Comparison of ENCODE assay signal across 30 cellular contexts in the genomic region with DNA sequence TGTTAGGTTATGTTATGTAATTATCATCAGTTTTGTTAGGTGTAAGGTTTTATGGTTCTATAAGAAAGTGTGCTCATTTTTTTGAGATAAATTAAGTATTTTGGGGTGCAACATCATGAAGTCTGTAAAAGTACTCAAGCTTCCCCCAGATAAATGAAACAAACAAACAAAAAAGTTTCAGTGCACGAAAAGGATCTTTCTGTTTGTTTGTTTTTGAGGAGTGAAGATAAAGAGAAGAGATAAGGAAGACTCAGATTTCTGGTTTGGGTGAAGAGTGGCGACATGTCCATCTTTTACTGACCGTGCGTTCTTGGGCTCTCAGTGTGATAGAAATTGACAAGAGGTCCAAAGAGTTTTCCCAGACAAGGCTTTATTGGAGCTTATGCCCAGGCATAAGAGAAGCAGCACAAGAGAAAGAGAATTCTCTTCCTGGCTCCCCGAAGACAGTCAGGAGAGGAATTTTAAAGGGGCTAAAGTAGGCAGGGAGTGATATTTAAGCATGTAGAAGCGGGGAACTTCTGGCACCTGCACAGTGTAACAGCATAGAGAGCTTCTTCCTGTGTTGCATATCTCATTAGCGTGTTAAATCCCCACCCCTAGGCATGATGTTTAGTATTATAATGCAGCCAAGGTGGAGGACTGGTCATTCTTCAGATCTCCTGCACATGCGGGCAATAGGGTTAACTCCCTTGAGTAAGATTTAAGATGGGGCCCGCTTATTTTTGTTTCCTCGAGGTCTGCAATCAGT.
"Had no signal": no experiment of that assay in that cellular context is flagged by ENCODE, and none has a peak within 500 bp of the region (broad histone marks: within the 10 kb centered on the region; RNA-seq: fewer than 3 reads in every experiment).

No MANE protein-coding gene starts in this region.

- H3K36me3 Mint-ChIP-seq: activated naive CD4-positive, alpha-beta T cell treated with anti-CD3 and anti-CD28 coated beads, Interleukin-2, amount 50 U/mL, for 72 hours had no signal

- H3K4me3 Mint-ChIP-seq: activated T-cell treated with anti-CD3 and anti-CD28 coated beads, Interleukin-2, amount 50 U/mL, for 72 hours; neural crest cell; T-helper 2 cell treated with Interferon-gamma antibody and Interleukin-4, amounts not matched to agents 5 μg/mL and 100 μg/mL, for 36 hours had no signal

- H3K36me3 ChIP-seq: breast epithelium, esophagus squamous epithelium, lower lobe of right lung, right atrium auricular region, transverse colon had no signal

- H3K9me3 Mint-ChIP-seq: activated naive CD4-positive, alpha-beta T cell treated with anti-CD3 and anti-CD28 coated beads, Interleukin-2, amount 50 U/mL, for 72 hours; activated T-cell treated with anti-CD3 and anti-CD28 coated beads, Interleukin-2, amount 50 U/mL, for 72 hours; T-helper 2 cell treated with Interferon-gamma antibody and Interleukin-4, amounts not matched to agents 5 μg/mL and 100 μg/mL, for 36 hours had no signal

- H3K4me1 ChIP-seq: breast epithelium, heart right ventricle, lower lobe of right lung, parathyroid adenoma, psoas muscle, right atrium auricular region, testis, transverse colon had no signal

- H3K4me3 ChIP-seq: breast epithelium, esophagus squamous epithelium, heart right ventricle, lower lobe of right lung, mucosa of descending colon, psoas muscle, right atrium auricular region, testis, transverse colon had no signal

- H3K9ac ChIP-seq: parathyroid adenoma had no signal

- H3K9me3 ChIP-seq: breast epithelium, esophagus squamous epithelium, lower lobe of right lung, mucosa of descending colon, psoas muscle, right atrium auricular region, testis, transverse colon had no signal

- ATAC-seq: activated naive CD4-positive, alpha-beta T cell treated with anti-CD3 and anti-CD28 coated beads, Interleukin-2, amount 50 U/mL, for 72 hours; activated T-cell treated with anti-CD3 and anti-CD28 coated beads, Interleukin-2, amount 50 U/mL, for 72 hours; heart right ventricle; left lobe of liver; lower lobe of right lung; mucosa of descending colon; psoas muscle; stimulated activated naive CD8-positive, alpha-beta T cell treated with anti-CD3 and anti-CD28 coated beads, Interleukin-15, Interleukin-2, amounts not matched to agents 100 U/mL and 50 U/mL, for 24 hours had no signal

- H2AFZ ChIP-seq: parathyroid adenoma had no signal

- H3K27me3 ChIP-seq: breast epithelium, esophagus squamous epithelium, right atrium auricular region, testis, transverse colon had no signal

- H3K27ac Mint-ChIP-seq: activated naive CD4-positive, alpha-beta T cell treated with anti-CD3 and anti-CD28 coated beads, Interleukin-2, amount 50 U/mL, for 72 hours; activated T-cell treated with anti-CD3 and anti-CD28 coated beads, Interleukin-2, amount 50 U/mL, for 72 hours; T-helper 2 cell treated with Interferon-gamma antibody and Interleukin-4, amounts not matched to agents 5 μg/mL and 100 μg/mL, for 36 hours had no signal

- H3K79me2 ChIP-seq: parathyroid adenoma had no signal

- DNase-seq: activated CD4-positive, alpha-beta T cell treated with anti-CD3 and anti-CD28 coated beads for 4 hours; activated CD4-positive, alpha-beta T cell treated with anti-CD3 and anti-CD28 coated beads, Interleukin-2, amount 50 U/mL, for 4 hours; activated naive CD4-positive, alpha-beta T cell; activated T-cell treated with anti-CD3 and anti-CD28 coated beads for 4 hours; activated T-cell treated with anti-CD3 and anti-CD28 coated beads, Interleukin-2, amount 50 U/mL, for 72 hours; central memory CD4-positive, alpha-beta T cell; dermis blood vessel endothelial cell; effector CD4-positive, alpha-beta T cell; esophagus squamous epithelium; foreskin melanocyte; heart right ventricle; kidney glomerular epithelial cell; lower lobe of right lung; mucosa of descending colon; occipital lobe; psoas muscle; stimulated activated CD4-positive, alpha-beta T cell treated with anti-CD3 and anti-CD28 coated beads, Interleukin-15, amount 100 ng/mL, for 24 hours; stimulated activated CD4-positive, alpha-beta T cell treated with anti-CD3 and anti-CD28 coated beads, Interleukin-2, amount 100 ng/mL, for 24 hours; stimulated activated naive CD8-positive, alpha-beta T cell treated with anti-CD3 and anti-CD28 coated beads, Interleukin-15, Interleukin-2, amounts not matched to agents 100 U/mL and 50 U/mL, for 24 hours; T-helper 1 cell; testis; transverse colon had no signal

- H3K4me1 Mint-ChIP-seq: neural crest cell had no signal

- H3K27ac ChIP-seq: breast epithelium, epithelial cell of prostate, esophagus squamous epithelium, heart right ventricle, lower lobe of right lung, parathyroid adenoma, psoas muscle, right atrium auricular region, testis, transverse colon had no signal
